22 cellular contexts compared by ENCODE assay signal in genomic region chr1:118148034-118148433, GRCh38. TPM values are rescaled to one million over a fixed set of nuclear protein-coding genes. Genes with fewer than 3 reads are reported as not detected.
DNase-seq lines count a peak whose midpoint lies in the region; ATAC-seq and TF ChIP-seq lines count a peak whose summit lies in the region.
"Had no signal": no experiment of that assay in that cellular context is flagged by ENCODE, and none has a peak within 500 bp of the region (broad histone marks: within the 10 kb centered on the region; RNA-seq: fewer than 3 reads in every experiment).

No MANE protein-coding gene starts in this region.

- H3K4me3 Mint-ChIP-seq in chondrocyte (ENCODE audit: unreplicated experiment): no peak overlapping the region
- H3K4me3 Mint-ChIP-seq in activated CD4-positive, alpha-beta T cell treated with anti-CD3 and anti-CD28 coated beads, Interleukin-2, amount 10 ng/mL, durations not matched to agents 7 days and 5 days: no peak overlapping the region

- POLR2A ChIA-PET in A673 (lab: Charles Lee; ENCODE audit: low non-redundant PET): no interaction called here
- POLR2A ChIA-PET in activated CD4-positive, alpha-beta T cell treated with anti-CD3 and anti-CD28 coated beads, Interleukin-2, amount 10 ng/mL, durations not matched to agents 7 days and 5 days (lab: Charles Lee): no interaction called here

- TF ChIP-seq CTCF in A673 (conservative IDR thresholded peaks at IDR 0.05; ENCODE audit: low read depth, low read length) (no peak), chondrocyte (IDR thresholded peaks at IDR 0.05) (no peak), left lung (IDR thresholded peaks at IDR 0.05) (no peak)

- no peak overlapping the region for H3K27ac ChIP-seq in A673 (ENCODE audit: low read depth, low read length, poor library complexity, severe bottlenecking)
- H3K27ac ChIP-seq in left lung: no peak overlapping the region
- H3K27ac ChIP-seq: adrenal gland, neutrophil, stomach, upper lobe of right lung had no signal

- no peaks in the 10 kb centered on the region for H3K9me3 ChIP-seq in A673 (ENCODE audit: low read depth, low read length, poor library complexity, severe bottlenecking)
- no peaks in the 10 kb centered on the region for H3K9me3 ChIP-seq in left lung
- H3K9me3 ChIP-seq: adrenal gland, Caco-2, neutrophil, stomach, upper lobe of right lung had no signal

- peak overlapping the region; percentile 17 for H3K27ac Mint-ChIP-seq in chondrocyte (ENCODE audit: unreplicated experiment)
- H3K27ac Mint-ChIP-seq in activated CD4-positive, alpha-beta T cell treated with anti-CD3 and anti-CD28 coated beads, Interleukin-2, amount 10 ng/mL, durations not matched to agents 7 days and 5 days: no peak overlapping the region

- H3K4me3 ChIP-seq in A673 (ENCODE audit: low read depth, low read length, poor library complexity, severe bottlenecking): no peak overlapping the region
- no peak overlapping the region for H3K4me3 ChIP-seq in left lung
- H3K4me3 ChIP-seq: adrenal gland, stomach, upper lobe of right lung had no signal

- H3K36me3 ChIP-seq in A673 (ENCODE audit: insufficient read depth, low read length, poor library complexity, severe bottlenecking): no peaks in the 10 kb centered on the region
- H3K36me3 ChIP-seq in left lung: no peaks in the 10 kb centered on the region
- H3K36me3 ChIP-seq: adrenal gland, neutrophil, stomach, upper lobe of right lung had no signal

- DNase-seq in A673 (ENCODE audit: low spot score): peak; percentile 15
- DNase-seq in NCI-H226: peak; percentile 78
- DNase-seq in chondrocyte (ENCODE audit: low spot score): no peak
- no peak for DNase-seq in left lung
- DNase-seq in activated CD4-positive, alpha-beta T cell treated with anti-CD3 and anti-CD28 coated beads, Interleukin-2, amount 10 ng/mL, durations not matched to agents 7 days and 5 days: no peak
- DNase-seq in activated T-cell treated with anti-CD3 and anti-CD28 coated beads, Interleukin-2, amount 50 U/mL, for 48 hours: no peak
- DNase-seq in stimulated activated CD4-positive, alpha-beta T cell treated with anti-CD3 and anti-CD28 coated beads, Interleukin-4, amount 100 ng/mL, for 24 hours: no peak
- DNase-seq: 8988T; activated CD4-positive, alpha-beta T cell treated with anti-CD3 and anti-CD28 coated beads for 48 hours; activated effector memory CD4-positive, alpha-beta T cell treated with anti-CD3 and anti-CD28 coated beads, Interleukin-2, amount 50 U/mL, for 16 hours; adrenal gland; Caco-2; caudate nucleus; left ventricle myocardium superior; NCI-H1436; stimulated activated CD4-positive, alpha-beta T cell treated with anti-CD3 and anti-CD28 coated beads, Interleukin-4, amount 100 ng/mL, for 1 hour; stomach; upper lobe of right lung had no signal

- peak; percentile 30 for ATAC-seq in left lung
- ATAC-seq in HG03571 (IDR thresholded peaks at IDR 0.05; ENCODE audit: unreplicated experiment): no peak
- ATAC-seq: esophagus mucosa, left ventricle myocardium superior, Right ventricle myocardium inferior had no signal

- intact Hi-C loops in A673 (cut with micrococcal nuclease; ENCODE audit: unreplicated experiment): no loop called here
- intact Hi-C loops in left lung (cut with DNase I): no loop called here

- H3K27me3 ChIP-seq in A673 (replicated peaks; ENCODE audit: insufficient read depth, low read depth, low read length, poor library complexity): no peaks in the 10 kb centered on the region
- H3K27me3 ChIP-seq in left lung: no peaks in the 10 kb centered on the region
- H3K27me3 ChIP-seq: adrenal gland, neutrophil, stomach, upper lobe of right lung had no signal

- no peaks in the 10 kb centered on the region for H3K27me3 Mint-ChIP-seq in chondrocyte (ENCODE audit: low read depth)
- H3K27me3 Mint-ChIP-seq in activated CD4-positive, alpha-beta T cell treated with anti-CD3 and anti-CD28 coated beads, Interleukin-2, amount 10 ng/mL, durations not matched to agents 7 days and 5 days: no peaks in the 10 kb centered on the region

- BruUV-seq in A673 (replicated peaks; lab: Mats Ljungman, UMichigan): no TSS peak

- no peaks in the 10 kb centered on the region for H3K9me3 Mint-ChIP-seq in chondrocyte (ENCODE audit: low read depth)
- no peaks in the 10 kb centered on the region for H3K9me3 Mint-ChIP-seq in activated CD4-positive, alpha-beta T cell treated with anti-CD3 and anti-CD28 coated beads, Interleukin-2, amount 10 ng/mL, durations not matched to agents 7 days and 5 days

- CTCF ChIA-PET in A673 (lab: Charles Lee): no interaction called here
- CTCF ChIA-PET in activated CD4-positive, alpha-beta T cell treated with anti-CD3 and anti-CD28 coated beads, Interleukin-2, amount 10 ng/mL, durations not matched to agents 7 days and 5 days (lab: Charles Lee): interaction anchor here (0.6 to 1.5 kb wide), 2 partner anchors 25 to 53 kb away, joined by 3 read pairs; no protein-coding TSS in a partner anchor

- H3K4me1 Mint-ChIP-seq in chondrocyte (ENCODE audit: low read depth): peaks cover 46% of the 10 kb centered on the region
- no peaks in the 10 kb centered on the region for H3K4me1 Mint-ChIP-seq in activated CD4-positive, alpha-beta T cell treated with anti-CD3 and anti-CD28 coated beads, Interleukin-2, amount 10 ng/mL, durations not matched to agents 7 days and 5 days

- H3K36me3 Mint-ChIP-seq in chondrocyte (ENCODE audit: low read depth): no peaks in the 10 kb centered on the region
- no peaks in the 10 kb centered on the region for H3K36me3 Mint-ChIP-seq in activated CD4-positive, alpha-beta T cell treated with anti-CD3 and anti-CD28 coated beads, Interleukin-2, amount 10 ng/mL, durations not matched to agents 7 days and 5 days (ENCODE audit: low read depth)

- H3K4me1 ChIP-seq in A673 (ENCODE audit: insufficient read depth, low read length, poor library complexity, severe bottlenecking) (no peaks in the 10 kb centered on the region), left lung (no peaks in the 10 kb centered on the region)
- H3K4me1 ChIP-seq: adrenal gland, Caco-2, stomach had no signal

RNA-seq across cellular contexts. Expression of gene SPAG17, which starts 37.0 kb away (rescaled TPM):
- total RNA-seq in A673 (2021): not detected in 2 replicates
- 0.30 to 0.82 TPM in 2 of 3 replicates, not detected in the other for total RNA-seq in chondrocyte
- 1 to 10 TPM; 1.3 to 4.1 TPM for total RNA-seq in left lung
- total RNA-seq in activated CD4-positive, alpha-beta T cell treated with anti-CD3 and anti-CD28 coated beads, Interleukin-2, amount 10 ng/mL, durations not matched to agents 7 days and 5 days: not detected
- total RNA-seq: Caco-2, left ventricle myocardium superior, Right ventricle myocardium inferior had no signal

Comparison
In these comparisons a context has a peak if more than half of its experiments do, and no peak if none do; other contexts are left out.
1. DNase-seq: peak in A673 (single experiment) and NCI-H226 (single experiment); none in chondrocyte (single experiment), left lung (0 of 2), activated CD4-positive, alpha-beta T cell treated with anti-CD3 and anti-CD28 coated beads, Interleukin-2, amount 10 ng/mL, durations not matched to agents 7 days and 5 days (single experiment), activated T-cell treated with anti-CD3 and anti-CD28 coated beads, Interleukin-2, amount 50 U/mL, for 48 hours (0 of 2) and stimulated activated CD4-positive, alpha-beta T cell treated with anti-CD3 and anti-CD28 coated beads, Interleukin-4, amount 100 ng/mL, for 24 hours (single experiment).